13 cellular contexts compared by ENCODE assay signal in genomic region chr6:148593130-148593812, GRCh38.
DNase-seq lines count a peak whose midpoint lies in the region; ATAC-seq, FAIRE-seq and TF ChIP-seq lines count a peak whose summit lies in the region.
"Had no signal": no experiment of that assay in that cellular context is flagged by ENCODE, and none has a peak within 500 bp of the region (broad histone marks: within the 10 kb centered on the region; RNA-seq: fewer than 3 reads in every experiment).

No MANE protein-coding gene starts in this region.

- H3K4me2 ChIP-seq in GM23248 (ENCODE audit: unreplicated experiment) (peak overlapping the region; percentile 35), HepG2 (ENCODE audit: low read depth, low read length) (no peak overlapping the region)

- TF ChIP-seq POLR2A in HepG2 (IDR thresholded peaks at IDR 0.05; ENCODE audit: insufficient read depth in 1 of 2, low read depth in 2 of 2, low read length in 2 of 2) (no peak), spleen (IDR thresholded peaks at IDR 0.05) (no peak)

- TF ChIP-seq EP300 in HepG2 (IDR thresholded peaks at IDR 0.05; ENCODE audit: low read depth in 2 of 2, low read length in 2 of 2) = no peak
- no peak for TF ChIP-seq EP300 in HepG2 (CRISPR knock-in tag; IDR thresholded peaks at IDR 0.05; ENCODE audit: borderline replicate concordance)

- no peaks in the 10 kb centered on the region for H3K79me2 ChIP-seq in GM23248 (ENCODE audit: insufficient read depth)
- no peaks in the 10 kb centered on the region for H3K79me2 ChIP-seq in HepG2 (ENCODE audit: insufficient read depth, low read length)

- H2AFZ ChIP-seq in GM23248 (peak overlapping the region; percentile 74), HepG2 (ENCODE audit: low read length) (peak overlapping the region; percentile 10)

- in situ Hi-C loops in GM23248 (cut with MboI) = loop anchor here (25.0 kb wide), 1 partner anchor 844 kb away; no protein-coding TSS in a partner anchor
- in situ Hi-C loops in HepG2 (cut with HindIII; ENCODE audit: extremely low pct_ligation_motif_present, low pct_unique_long_range_greater_than_20kb) = no loop called here

- peak overlapping the region; percentile 75 for H3K27ac ChIP-seq in GM23248
- peak overlapping the region; percentile 61 for H3K27ac ChIP-seq in duodenal mucosa (ENCODE audit: low read depth, low read length)
- H3K27ac ChIP-seq in HepG2 (ENCODE audit: extremely low read length, insufficient read depth, low read length) = no peak overlapping the region
- H3K27ac ChIP-seq in spleen = peak overlapping the region in 5 of 8 donors; percentile 14 to 64 (median 56)

- CTCF ChIA-PET in HepG2 (lab: Yijun Ruan, JAX; ENCODE audit: low intra/inter-chr PET ratio, low total read pairs) = no interaction called here
- CTCF ChIA-PET in HEK293T (lab: Yijun Ruan, JAX) = no interaction called here

- H3K9me3 ChIP-seq in GM23248 (ENCODE audit: low read depth) (no peaks in the 10 kb centered on the region), duodenal mucosa (ENCODE audit: control insufficient read depth in 1 of 2, low read length in 2 of 2) (no peaks in the 10 kb centered on the region), HepG2 (ENCODE audit: low read length) (no peaks in the 10 kb centered on the region), spleen (no peaks in the 10 kb centered on the region)

- H3F3A ChIP-seq in GM23248 (ENCODE audit: insufficient read depth) = peaks cover 4% of the 10 kb centered on the region; the same call in 1 of the 2 replicates

- intact Hi-C loops in HepG2 (cut with micrococcal nuclease; ENCODE audit: unreplicated experiment) = no loop called here
- intact Hi-C loops in spleen (cut with DNase I; ENCODE audit: low total_unique reads) = no loop called here

- no peaks in the 10 kb centered on the region for H3K27me3 ChIP-seq in GM23248 (replicated peaks; ENCODE audit: insufficient read depth)
- no peaks in the 10 kb centered on the region for H3K27me3 ChIP-seq in duodenal mucosa (ENCODE audit: control insufficient read depth in 1 of 2, insufficient read depth in 2 of 2, low read length in 2 of 2)
- no peaks in the 10 kb centered on the region for H3K27me3 ChIP-seq in HepG2 (ENCODE audit: control insufficient read depth in 1 of 2, insufficient read depth in 2 of 2, low read length in 2 of 2)
- no peaks in the 10 kb centered on the region for H3K27me3 ChIP-seq in spleen (replicated peaks in 1 of 7)

- DNase-seq in GM23248 (peak; percentile 74), HepG2 (ENCODE audit: low spot score) (no peak), spleen (no peak), DMS153 treated with DMSO at 0.1 percent for 48 hours (lab: John Stamatoyannopoulos, UW; ENCODE audit: unreplicated experiment) (no peak), NCI-H2029 (lab: John Stamatoyannopoulos, UW) (no peak), NCI-H526 (lab: John Stamatoyannopoulos, UW) (no peak), HEK293T (ENCODE audit: extremely low spot score) (no peak)
- DNase-seq: erythroblast, KG1, kidney glomerular epithelial cell had no signal

- no peaks in the 10 kb centered on the region for H3K36me3 ChIP-seq in GM23248 (ENCODE audit: low read depth)
- no peaks in the 10 kb centered on the region for H3K36me3 ChIP-seq in duodenal mucosa (ENCODE audit: control insufficient read depth in 1 of 2, insufficient read depth in 2 of 2, low read length in 2 of 2)
- H3K36me3 ChIP-seq in HepG2 (replicated peaks in 1 of 2; ENCODE audit: control insufficient read depth in 1 of 2, insufficient read depth in 2 of 2, low read length in 2 of 2) = no peaks in the 10 kb centered on the region
- no peaks in the 10 kb centered on the region for H3K36me3 ChIP-seq in spleen

- H3K4me1 ChIP-seq in GM23248 (ENCODE audit: insufficient read depth) = peaks cover 16% of the 10 kb centered on the region
- no peaks in the 10 kb centered on the region for H3K4me1 ChIP-seq in duodenal mucosa (ENCODE audit: control insufficient read depth in 1 of 2, insufficient read depth in 2 of 2, low read length in 2 of 2)
- H3K4me1 ChIP-seq in HepG2 (ENCODE audit: insufficient read depth, low read length) = no peaks in the 10 kb centered on the region
- H3K4me1 ChIP-seq in spleen = peaks cover 0 to 8% (median 0%) of the 10 kb centered on the region in 6 donors

- POLR2A ChIA-PET in HepG2 (lab: Yijun Ruan, JAX) (no interaction called here), HEK293T (lab: Yijun Ruan, JAX) (no interaction called here)

- H3K9me2 ChIP-seq in GM23248 (ENCODE audit: insufficient read depth) = no peaks in the 10 kb centered on the region

- 4 to 6% methylated on average over 16 of the region's 16 CpGs for WGBS in GM23248 (ENCODE audit: low coverage in 1 of 2, low lambda C conversion rate in 2 of 2, missing lambda C conversion rate in 2 of 2), 2 experiments
- 23% methylated on average over 16 of the region's 16 CpGs for WGBS in HepG2 (ENCODE audit: low lambda C conversion rate)
- 74 to 86% (median 80%) methylated on average over 16 of the region's 16 CpGs for WGBS in spleen, 5 donors

- no peak for TF ChIP-seq RAD21 in HepG2 (CRISPR knock-in tag; IDR thresholded peaks at IDR 0.05)

- no TSS peak for BruUV-seq in HepG2 (replicated peaks; lab: Mats Ljungman, UMichigan)

- peak overlapping the region; percentile 64 for H3K9ac ChIP-seq in GM23248
- H3K9ac ChIP-seq in duodenal mucosa (ENCODE audit: low read depth in 1 of 2, low read length in 2 of 2) = no peak overlapping the region
- H3K9ac ChIP-seq in HepG2 (ENCODE audit: insufficient read depth, low read depth, low read length) = no peak overlapping the region

- TF ChIP-seq CTCF in HepG2 (CRISPR knock-in tag; IDR thresholded peaks at IDR 0.05) = no peak
- TF ChIP-seq CTCF in spleen (IDR thresholded peaks at IDR 0.05 in 8 of 11, conservative IDR thresholded peaks at IDR 0.05 in 3 of 11) = no peak

- H4K20me1 ChIP-seq in GM23248 (ENCODE audit: insufficient read depth) = no peaks in the 10 kb centered on the region
- no peaks in the 10 kb centered on the region for H4K20me1 ChIP-seq in HepG2 (ENCODE audit: insufficient read depth, low read length)

- peak overlapping the region; percentile 25 for H3K4me3 ChIP-seq in GM23248
- no peak overlapping the region for H3K4me3 ChIP-seq in duodenal mucosa (ENCODE audit: low read depth in 1 of 2, low read length in 2 of 2)
- no peak overlapping the region for H3K4me3 ChIP-seq in HepG2 (replicated peaks in 1 of 3; ENCODE audit: insufficient read depth in 1 of 3, low read depth in 2 of 3, low read length in 3 of 3)
- no peak overlapping the region for H3K4me3 ChIP-seq in spleen
- H3K4me3 ChIP-seq: GM12878 had no signal

- ATAC-seq in HepG2 = no peak; the same call in 2 of the 3 replicates
- ATAC-seq: GM12878, HCT116 had no signal

- no peak for FAIRE-seq in HepG2 (lab: Jason Lieb, UNC)
- FAIRE-seq: GM12878 had no signal

TF ChIP-seq in HepG2, 621 proteins besides CTCF, POLR2A, EP300 and RAD21 (continues in another document):
- TF ChIP-seq, protein P1, sequence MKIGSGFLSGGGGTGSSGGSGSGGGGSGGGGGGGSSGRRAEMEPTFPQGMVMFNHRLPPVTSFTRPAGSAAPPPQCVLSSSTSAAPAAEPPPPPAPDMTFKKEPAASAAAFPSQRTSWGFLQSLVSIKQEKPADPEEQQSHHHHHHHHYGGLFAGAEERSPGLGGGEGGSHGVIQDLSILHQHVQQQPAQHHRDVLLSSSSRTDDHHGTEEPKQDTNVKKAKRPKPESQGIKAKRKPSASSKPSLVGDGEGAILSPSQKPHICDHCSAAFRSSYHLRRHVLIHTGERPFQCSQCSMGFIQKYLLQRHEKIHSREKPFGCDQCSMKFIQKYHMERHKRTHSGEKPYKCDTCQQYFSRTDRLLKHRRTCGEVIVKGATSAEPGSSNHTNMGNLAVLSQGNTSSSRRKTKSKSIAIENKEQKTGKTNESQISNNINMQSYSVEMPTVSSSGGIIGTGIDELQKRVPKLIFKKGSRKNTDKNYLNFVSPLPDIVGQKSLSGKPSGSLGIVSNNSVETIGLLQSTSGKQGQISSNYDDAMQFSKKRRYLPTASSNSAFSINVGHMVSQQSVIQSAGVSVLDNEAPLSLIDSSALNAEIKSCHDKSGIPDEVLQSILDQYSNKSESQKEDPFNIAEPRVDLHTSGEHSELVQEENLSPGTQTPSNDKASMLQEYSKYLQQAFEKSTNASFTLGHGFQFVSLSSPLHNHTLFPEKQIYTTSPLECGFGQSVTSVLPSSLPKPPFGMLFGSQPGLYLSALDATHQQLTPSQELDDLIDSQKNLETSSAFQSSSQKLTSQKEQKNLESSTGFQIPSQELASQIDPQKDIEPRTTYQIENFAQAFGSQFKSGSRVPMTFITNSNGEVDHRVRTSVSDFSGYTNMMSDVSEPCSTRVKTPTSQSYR (CRISPR knock-in tag; IDR thresholded peaks at IDR 0.05; ENCODE audit: borderline replicate concordance) = no peak
- no peak for TF ChIP-seq RFXANK (CRISPR knock-in tag; IDR thresholded peaks at IDR 0.05)

TF ChIP-seq in HEK293T, 16 proteins besides CTCF, POLR2A, EP300 and RAD21:
- TF ChIP-seq BHLHE40 (IDR thresholded peaks at IDR 0.05; ENCODE audit: borderline replicate concordance) (no peak), ZNF384 (IDR thresholded peaks at IDR 0.05) (no peak), FOXM1 (IDR thresholded peaks at IDR 0.05; ENCODE audit: borderline replicate concordance) (no peak)
- TF ChIP-seq, protein P2, sequence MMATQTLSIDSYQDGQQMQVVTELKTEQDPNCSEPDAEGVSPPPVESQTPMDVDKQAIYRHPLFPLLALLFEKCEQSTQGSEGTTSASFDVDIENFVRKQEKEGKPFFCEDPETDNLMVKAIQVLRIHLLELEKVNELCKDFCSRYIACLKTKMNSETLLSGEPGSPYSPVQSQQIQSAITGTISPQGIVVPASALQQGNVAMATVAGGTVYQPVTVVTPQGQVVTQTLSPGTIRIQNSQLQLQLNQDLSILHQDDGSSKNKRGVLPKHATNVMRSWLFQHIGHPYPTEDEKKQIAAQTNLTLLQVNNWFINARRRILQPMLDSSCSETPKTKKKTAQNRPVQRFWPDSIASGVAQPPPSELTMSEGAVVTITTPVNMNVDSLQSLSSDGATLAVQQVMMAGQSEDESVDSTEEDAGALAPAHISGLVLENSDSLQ (IDR thresholded peaks at IDR 0.05) = no peak
